8 cellular contexts compared by ENCODE assay signal in the genomic region with DNA sequence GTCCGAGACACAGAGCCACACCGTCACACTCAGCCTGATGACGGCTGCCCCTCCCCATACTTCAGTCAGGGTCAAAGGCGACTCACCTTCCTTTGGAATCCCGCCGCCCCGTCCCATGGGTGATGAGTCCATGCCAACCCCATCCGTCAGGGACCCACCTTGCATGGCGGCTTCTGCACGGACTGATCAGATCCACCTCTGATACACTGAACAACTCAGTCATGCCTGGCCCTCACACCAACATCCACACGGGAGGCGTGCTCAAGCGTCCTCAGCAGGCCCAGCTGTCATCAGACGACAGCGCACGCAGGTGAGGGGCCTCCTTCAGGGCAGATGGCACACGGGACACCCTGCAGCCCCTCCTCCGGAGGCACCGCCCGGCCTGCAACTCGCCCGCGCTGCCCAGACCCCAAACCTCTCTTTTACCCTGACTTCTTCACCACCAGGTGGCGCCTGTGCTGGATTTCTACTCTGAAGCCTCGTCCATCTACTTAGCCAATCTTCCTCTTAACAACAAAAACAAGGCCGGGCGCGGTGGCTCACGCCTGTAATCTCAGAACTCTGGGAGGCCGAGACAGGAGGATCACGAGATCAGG.
DNase-seq lines count a peak whose midpoint lies in the region; ATAC-seq and TF ChIP-seq lines count a peak whose summit lies in the region.

No MANE protein-coding gene starts in this region.

- TF ChIP-seq POLR2A in esophagus muscularis mucosa (IDR thresholded peaks at IDR 0.05; ENCODE audit: low read depth), result no peak

- H3K9me3 ChIP-seq in Karpas-422 (ENCODE audit: low read length), result no peaks in the 10 kb centered on the region
- no peaks in the 10 kb centered on the region for H3K9me3 ChIP-seq in esophagus muscularis mucosa

- H3K4me3 ChIP-seq in Karpas-422 (ENCODE audit: low read length), result no peak overlapping the region
- no peak overlapping the region for H3K4me3 ChIP-seq in esophagus muscularis mucosa

- ATAC-seq in omental fat pad (ENCODE audit: low FRiP score), result no peak
- ATAC-seq in GM18907 (IDR thresholded peaks at IDR 0.05; ENCODE audit: unreplicated experiment), result no peak

- H4K20me1 ChIP-seq in Karpas-422 (ENCODE audit: insufficient read depth, low read depth, low read length), result peaks cover 77% of the 10 kb centered on the region

- POLR2A ChIA-PET in activated CD4-positive, alpha-beta T cell treated with anti-CD3 and anti-CD28 coated beads, Interleukin-2, amount 10 ng/mL, durations not matched to agents 7 days and 5 days (lab: Charles Lee), result no interaction called here

- no peaks in the 10 kb centered on the region for H3K27me3 Mint-ChIP-seq in activated CD4-positive, alpha-beta T cell treated with anti-CD3 and anti-CD28 coated beads, Interleukin-2, amount 10 ng/mL, durations not matched to agents 7 days and 5 days

- peaks cover 29% of the 10 kb centered on the region for H3K4me1 ChIP-seq in Karpas-422 (ENCODE audit: low read length)
- peaks cover 6 to 60% (median 22%) of the 10 kb centered on the region in 4 donors for H3K4me1 ChIP-seq in esophagus muscularis mucosa

- no peaks in the 10 kb centered on the region for H3K9me2 ChIP-seq in Karpas-422 (replicated peaks; ENCODE audit: insufficient read depth, low read length)

- WGBS in esophagus muscularis mucosa, result 63% methylated on average over 23 of the region's 31 CpGs

- no peak overlapping the region for H2AFZ ChIP-seq in Karpas-422 (ENCODE audit: low read length)

- H3K27me3 ChIP-seq in Karpas-422 (ENCODE audit: low read length) (no peaks in the 10 kb centered on the region), esophagus muscularis mucosa (no peaks in the 10 kb centered on the region)

- H3K9ac ChIP-seq in Karpas-422 (ENCODE audit: low read length), result no peak overlapping the region

- DNase-seq in NCI-H1436 (lab: John Stamatoyannopoulos, UW) (peak; percentile 12), NCI-H1436 treated with DMSO at 0.1 percent for 48 hours (lab: John Stamatoyannopoulos, UW) (no peak), Karpas-422 (peak; percentile 95), esophagus muscularis mucosa (ENCODE audit: extremely low spot score) (no peak), omental fat pad (ENCODE audit: low spot score) (peak; percentile 64), NCI-H226 (no peak)
- DNase-seq in activated CD4-positive, alpha-beta T cell treated with anti-CD3 and anti-CD28 coated beads, Interleukin-2, amount 10 ng/mL, durations not matched to agents 7 days and 5 days, result peak; percentile 57

- TF ChIP-seq CTCF in esophagus muscularis mucosa (IDR thresholded peaks at IDR 0.05) (peak; percentile 55 to 71 (median 67)), omental fat pad (IDR thresholded peaks at IDR 0.05) (no peak)

- intact Hi-C loops in esophagus muscularis mucosa (cut with DNase I), result no loop called here

- H3K4me3 Mint-ChIP-seq in activated CD4-positive, alpha-beta T cell treated with anti-CD3 and anti-CD28 coated beads, Interleukin-2, amount 10 ng/mL, durations not matched to agents 7 days and 5 days, result no peak overlapping the region

- H3K4me1 Mint-ChIP-seq in activated CD4-positive, alpha-beta T cell treated with anti-CD3 and anti-CD28 coated beads, Interleukin-2, amount 10 ng/mL, durations not matched to agents 7 days and 5 days, result peaks cover 7% of the 10 kb centered on the region

- TF ChIP-seq EP300 in esophagus muscularis mucosa (IDR thresholded peaks at IDR 0.05), result no peak

- no peak overlapping the region for H3K4me2 ChIP-seq in Karpas-422 (ENCODE audit: low read depth, low read length, poor library complexity, severe bottlenecking)

- CTCF ChIA-PET in activated CD4-positive, alpha-beta T cell treated with anti-CD3 and anti-CD28 coated beads, Interleukin-2, amount 10 ng/mL, durations not matched to agents 7 days and 5 days (lab: Charles Lee), result no interaction called here

- H3K36me3 ChIP-seq in Karpas-422 (ENCODE audit: insufficient read depth, low read length), result 0 out of 2 replicates have a peak, but pooled peaks cover 3% of the 10 kb centered on the region
- H3K36me3 ChIP-seq in esophagus muscularis mucosa, result peaks cover 0 to 14% (median 8%) of the 10 kb centered on the region in 4 donors

- H3K79me2 ChIP-seq in Karpas-422 (ENCODE audit: low read length), result peaks cover 100% of the 10 kb centered on the region

- H3K27ac ChIP-seq in Karpas-422 (ENCODE audit: low read length) (no peak overlapping the region), esophagus muscularis mucosa (replicated peaks in 1 of 4) (no peak overlapping the region)

- H3K27ac Mint-ChIP-seq in activated CD4-positive, alpha-beta T cell treated with anti-CD3 and anti-CD28 coated beads, Interleukin-2, amount 10 ng/mL, durations not matched to agents 7 days and 5 days, result no peak overlapping the region

- no peaks in the 10 kb centered on the region for H3K36me3 Mint-ChIP-seq in activated CD4-positive, alpha-beta T cell treated with anti-CD3 and anti-CD28 coated beads, Interleukin-2, amount 10 ng/mL, durations not matched to agents 7 days and 5 days (ENCODE audit: low read depth)

- peaks cover 3% of the 10 kb centered on the region for H3K9me3 Mint-ChIP-seq in activated CD4-positive, alpha-beta T cell treated with anti-CD3 and anti-CD28 coated beads, Interleukin-2, amount 10 ng/mL, durations not matched to agents 7 days and 5 days

Comparison
In these comparisons a context has a peak if more than half of its experiments do, and no peak if none do; other contexts are left out.
1. DNase-seq: peak in NCI-H1436 (single experiment), Karpas-422 (single experiment), activated CD4-positive, alpha-beta T cell treated with anti-CD3 and anti-CD28 coated beads, Interleukin-2, amount 10 ng/mL, durations not matched to agents 7 days and 5 days (single experiment) and omental fat pad (single experiment); none in NCI-H1436 treated with DMSO at 0.1 percent for 48 hours (single experiment), esophagus muscularis mucosa (single experiment) and NCI-H226 (single experiment).
2. CTCF ChIP-seq: peak in esophagus muscularis mucosa (3 of 3); none in omental fat pad (0 of 3).